Comparison of ENCODE assay signal across 12 cellular contexts in the genomic region with DNA sequence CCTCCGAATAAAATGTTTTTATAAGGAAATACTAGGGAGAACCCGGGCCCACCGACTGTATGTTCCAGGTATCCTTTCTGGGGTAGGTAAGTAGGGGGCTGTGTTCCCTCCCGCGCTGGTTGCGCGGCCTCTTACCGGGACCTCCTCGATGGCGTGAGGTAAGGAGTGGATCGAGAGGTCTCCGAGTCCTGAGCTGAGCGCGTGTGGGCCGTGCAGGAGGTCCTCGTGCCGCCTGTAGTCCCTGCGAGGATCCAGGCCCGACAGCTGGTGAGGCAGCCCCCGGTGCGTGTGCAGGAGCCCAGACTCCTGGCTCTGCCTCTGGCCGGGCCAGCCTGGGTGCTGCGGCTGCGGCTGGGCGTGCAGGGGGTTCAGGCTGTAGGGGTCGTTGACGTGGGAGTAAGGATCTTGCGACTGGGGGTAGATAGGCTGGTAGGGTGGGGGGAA. TPM values are rescaled to one million over a fixed set of nuclear protein-coding genes. Genes with fewer than 3 reads are reported as not detected.
DNase-seq lines count a peak whose midpoint lies in the region; TF ChIP-seq lines count a peak whose summit lies in the region.
"Had no signal": no experiment of that assay in that cellular context is flagged by ENCODE, and none has a peak within 500 bp of the region (broad histone marks: within the 10 kb centered on the region; RNA-seq: fewer than 3 reads in every experiment).

No MANE protein-coding gene starts in this region.

- no peak for TF ChIP-seq CTCF in Calu3 (IDR thresholded peaks at IDR 0.05; ENCODE audit: unreplicated experiment)
- no peak for TF ChIP-seq CTCF in coronary artery (IDR thresholded peaks at IDR 0.05)
- no peak for TF ChIP-seq CTCF in nephron (IDR thresholded peaks at IDR 0.05; ENCODE audit: unreplicated experiment in 3 of 3)
- TF ChIP-seq CTCF in transverse colon (IDR thresholded peaks at IDR 0.05) = no peak

- H3K4me3 Mint-ChIP-seq in Calu3 (ENCODE audit: low read depth, unreplicated experiment) = peak overlapping the region; percentile 92
- H3K4me3 Mint-ChIP-seq in nephron = peak overlapping the region; percentile 79 to 86 (median 85)

- TF ChIP-seq EP300 in transverse colon (IDR thresholded peaks at IDR 0.05; ENCODE audit: low read depth) = no peak

- WGBS in transverse colon (ENCODE audit: low coverage in 1 of 2), 2 donors = 47% methylated on average over 27 of the region's 28 CpGs; no CpG with 5 or more reads in 1 of the 2 donors

- H3K4me1 Mint-ChIP-seq in Calu3 (ENCODE audit: low read depth, unreplicated experiment) (peaks cover 7% of the 10 kb centered on the region), nephron (peaks cover 40% of the 10 kb centered on the region)

- DNase-seq in Calu3 (peak; percentile 9), MG63 (no peak), coronary artery (ENCODE audit: low spot score) (no peak), transverse colon (no peak), HuH-7.5 (ENCODE audit: low spot score) (no peak), pons (ENCODE audit: low spot score) (no peak), NCI-H2107 (lab: John Stamatoyannopoulos, UW) (no peak)
- DNase-seq: activated CD4-positive, alpha-beta T cell treated with anti-CD3 and anti-CD28 coated beads for 36 hours; Karpas-422; NCI-H774 had no signal

- H3K27me3 ChIP-seq in MG63 (no peaks in the 10 kb centered on the region), transverse colon (peaks cover 99% of the 10 kb centered on the region)

- BruUV-seq in Calu3 (replicated peaks; lab: Mats Ljungman, UMichigan) = no TSS peak

- H3K36me3 ChIP-seq in MG63 (peaks cover 52% of the 10 kb centered on the region), transverse colon (no peaks in the 10 kb centered on the region)
- H3K36me3 ChIP-seq: gastroesophageal sphincter had no signal

- H3K9me3 ChIP-seq in MG63 (no peaks in the 10 kb centered on the region), transverse colon (no peaks in the 10 kb centered on the region)

- H3K36me3 Mint-ChIP-seq in Calu3 (ENCODE audit: insufficient read depth, unreplicated experiment) (peaks cover 100% of the 10 kb centered on the region), nephron (ENCODE audit: low read depth) (peaks cover 5% of the 10 kb centered on the region)

- in situ Hi-C loops in transverse colon (cut with MboI; ENCODE audit: low pct_ligation_motif_present in 1 of 4, low pct_unique_long_range_greater_than_20kb in 1 of 4, low sequenced_read_pairs in 3 of 4) = loop anchor here in 1 of 4 donors (25.0 kb wide), 1 partner anchor 372 kb away; no protein-coding TSS in a partner anchor

- H3K9me3 Mint-ChIP-seq in Calu3 (ENCODE audit: low read depth, unreplicated experiment) (no peaks in the 10 kb centered on the region), nephron (peaks cover 10% of the 10 kb centered on the region)

- no peak overlapping the region for H3K27ac ChIP-seq in coronary artery
- no peak overlapping the region for H3K27ac ChIP-seq in transverse colon

- intact Hi-C loops in Calu3 (cut with micrococcal nuclease; ENCODE audit: unreplicated experiment) (loop anchor here (5.0 to 10.0 kb wide), 2 partner anchors 95 to 872 kb away; no protein-coding TSS in a partner anchor), transverse colon (cut with DNase I; ENCODE audit: low total_unique reads) (no loop called here)

- H3K4me3 ChIP-seq in MG63 (peak overlapping the region; percentile 77), coronary artery (peak overlapping the region; percentile 13), transverse colon (no peak overlapping the region)

- H3K27me3 Mint-ChIP-seq in Calu3 (ENCODE audit: unreplicated experiment) (no peaks in the 10 kb centered on the region), nephron (ENCODE audit: low read depth) (peaks cover 97% of the 10 kb centered on the region)

- peaks cover 17 to 37% (median 26%) of the 10 kb centered on the region in 4 donors for H3K4me1 ChIP-seq in transverse colon

- H3K27ac Mint-ChIP-seq in Calu3 (ENCODE audit: unreplicated experiment) (peak overlapping the region; percentile 99), nephron (peak overlapping the region in 2 of 3 experiments; percentile 37 to 88)

- no peak for TF ChIP-seq POLR2A in transverse colon (IDR thresholded peaks at IDR 0.05)

- CTCF ChIA-PET in Calu3 (lab: Charles Lee) = interaction anchor here (1.3 kb wide), 1 partner anchor 20 kb away, joined by 4 read pairs; no protein-coding TSS in a partner anchor

RNA-seq across cellular contexts. Expression of gene TFAP2A, which starts 5.1 kb away (rescaled TPM):
- total RNA-seq in Calu3 (2022) (74.7 and 77.0 TPM in 2 replicates), transverse colon (not detected)
- total RNA-seq in MG63 (2014; rRNA removed; shearing (Covaris generic); ENCODE audit: low replicate concordance) = 9.5 and 14.8 TPM in 2 replicates

Comparison
In these comparisons a context has a peak if more than half of its experiments do, and no peak if none do; other contexts are left out.
1. H3K4me3 ChIP-seq: peak in MG63 (single experiment) and coronary artery (single experiment); none in transverse colon (0 of 4).